In genomic region chr15:55290361-55291057, GRCh38 we compare ENCODE assay signal across 1 cellular context.
TF ChIP-seq lines count a peak whose summit lies in the region.

No MANE protein-coding gene starts in this region.

TF ChIP-seq in HepG2, 621 proteins besides CTCF, POLR2A, EP300 and RAD21 (continues in another document):
- TF ChIP-seq ZNF670 (CRISPR knock-in tag; IDR thresholded peaks at IDR 0.05; ENCODE audit: borderline replicate concordance): no peak
- no peak for TF ChIP-seq NRL (CRISPR knock-in tag; IDR thresholded peaks at IDR 0.05; ENCODE audit: borderline replicate concordance)
- no peak; the same call in 1 of the 2 replicates for TF ChIP-seq KAT8 (CRISPR knock-in tag; IDR thresholded peaks at IDR 0.05)
- TF ChIP-seq, protein P1, sequence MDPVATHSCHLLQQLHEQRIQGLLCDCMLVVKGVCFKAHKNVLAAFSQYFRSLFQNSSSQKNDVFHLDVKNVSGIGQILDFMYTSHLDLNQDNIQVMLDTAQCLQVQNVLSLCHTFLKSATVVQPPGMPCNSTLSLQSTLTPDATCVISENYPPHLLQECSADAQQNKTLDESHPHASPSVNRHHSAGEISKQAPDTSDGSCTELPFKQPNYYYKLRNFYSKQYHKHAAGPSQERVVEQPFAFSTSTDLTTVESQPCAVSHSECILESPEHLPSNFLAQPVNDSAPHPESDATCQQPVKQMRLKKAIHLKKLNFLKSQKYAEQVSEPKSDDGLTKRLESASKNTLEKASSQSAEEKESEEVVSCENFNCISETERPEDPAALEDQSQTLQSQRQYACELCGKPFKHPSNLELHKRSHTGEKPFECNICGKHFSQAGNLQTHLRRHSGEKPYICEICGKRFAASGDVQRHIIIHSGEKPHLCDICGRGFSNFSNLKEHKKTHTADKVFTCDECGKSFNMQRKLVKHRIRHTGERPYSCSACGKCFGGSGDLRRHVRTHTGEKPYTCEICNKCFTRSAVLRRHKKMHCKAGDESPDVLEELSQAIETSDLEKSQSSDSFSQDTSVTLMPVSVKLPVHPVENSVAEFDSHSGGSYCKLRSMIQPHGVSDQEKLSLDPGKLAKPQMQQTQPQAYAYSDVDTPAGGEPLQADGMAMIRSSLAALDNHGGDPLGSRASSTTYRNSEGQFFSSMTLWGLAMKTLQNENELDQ (CRISPR knock-in tag; IDR thresholded peaks at IDR 0.05; ENCODE audit: borderline replicate concordance): no peak
- TF ChIP-seq ZHX2 (IDR thresholded peaks at IDR 0.05; ENCODE audit: low read depth): no peak
- TF ChIP-seq ZHX2 (CRISPR knock-in tag; IDR thresholded peaks at IDR 0.05; ENCODE audit: borderline replicate concordance): no peak
- TF ChIP-seq, protein P2, sequence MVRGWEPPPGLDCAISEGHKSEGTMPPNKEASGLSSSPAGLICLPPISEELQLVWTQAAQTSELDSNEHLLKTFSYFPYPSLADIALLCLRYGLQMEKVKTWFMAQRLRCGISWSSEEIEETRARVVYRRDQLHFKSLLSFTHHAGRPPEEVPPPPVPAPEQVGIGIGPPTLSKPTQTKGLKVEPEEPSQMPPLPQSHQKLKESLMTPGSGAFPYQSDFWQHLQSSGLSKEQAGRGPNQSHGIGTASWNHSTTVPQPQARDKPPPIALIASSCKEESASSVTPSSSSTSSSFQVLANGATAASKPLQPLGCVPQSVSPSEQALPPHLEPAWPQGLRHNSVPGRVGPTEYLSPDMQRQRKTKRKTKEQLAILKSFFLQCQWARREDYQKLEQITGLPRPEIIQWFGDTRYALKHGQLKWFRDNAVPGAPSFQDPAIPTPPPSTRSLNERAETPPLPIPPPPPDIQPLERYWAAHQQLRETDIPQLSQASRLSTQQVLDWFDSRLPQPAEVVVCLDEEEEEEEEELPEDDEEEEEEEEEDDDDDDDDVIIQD (CRISPR knock-in tag; IDR thresholded peaks at IDR 0.05; ENCODE audit: low read depth): no peak
- no peak for TF ChIP-seq ZNF143 (CRISPR knock-in tag; IDR thresholded peaks at IDR 0.05)
- no peak for TF ChIP-seq CHCHD3 (CRISPR knock-in tag; IDR thresholded peaks at IDR 0.05)
- TF ChIP-seq ZNF430 (CRISPR knock-in tag; IDR thresholded peaks at IDR 0.05): no peak; the same call in 1 of the 2 replicates
- TF ChIP-seq MTF1 (CRISPR knock-in tag; IDR thresholded peaks at IDR 0.05): no peak
- TF ChIP-seq ZNF589 (CRISPR knock-in tag; conservative IDR thresholded peaks at IDR 0.05): 0 out of 2 replicates have a peak, but pooled peaks have one; percentile 52
- no peak for TF ChIP-seq ZNF550 (CRISPR knock-in tag; IDR thresholded peaks at IDR 0.05; ENCODE audit: borderline replicate concordance)
- no peak for TF ChIP-seq ZNF83 (CRISPR knock-in tag; IDR thresholded peaks at IDR 0.05; ENCODE audit: borderline replicate concordance)
- TF ChIP-seq SOX6 (IDR thresholded peaks at IDR 0.05): no peak
- no peak; the same call in 1 of the 2 replicates for TF ChIP-seq SOX6 (CRISPR knock-in tag; IDR thresholded peaks at IDR 0.05)
- no peak for TF ChIP-seq ZNF781 (CRISPR knock-in tag; IDR thresholded peaks at IDR 0.05; ENCODE audit: borderline replicate concordance, not compliant biosample characterization)
- no peak for TF ChIP-seq CSRNP2 (CRISPR knock-in tag; conservative IDR thresholded peaks at IDR 0.05; ENCODE audit: low read depth)
- no peak for TF ChIP-seq WIZ (CRISPR knock-in tag; IDR thresholded peaks at IDR 0.05)
- no peak; the same call in 1 of the 2 replicates for TF ChIP-seq CHD4 (IDR thresholded peaks at IDR 0.05; ENCODE audit: borderline replicate concordance, low read length)
- TF ChIP-seq ZNF260 (CRISPR knock-in tag; IDR thresholded peaks at IDR 0.05; ENCODE audit: borderline replicate concordance, low read depth): no peak
- TF ChIP-seq, protein P3, sequence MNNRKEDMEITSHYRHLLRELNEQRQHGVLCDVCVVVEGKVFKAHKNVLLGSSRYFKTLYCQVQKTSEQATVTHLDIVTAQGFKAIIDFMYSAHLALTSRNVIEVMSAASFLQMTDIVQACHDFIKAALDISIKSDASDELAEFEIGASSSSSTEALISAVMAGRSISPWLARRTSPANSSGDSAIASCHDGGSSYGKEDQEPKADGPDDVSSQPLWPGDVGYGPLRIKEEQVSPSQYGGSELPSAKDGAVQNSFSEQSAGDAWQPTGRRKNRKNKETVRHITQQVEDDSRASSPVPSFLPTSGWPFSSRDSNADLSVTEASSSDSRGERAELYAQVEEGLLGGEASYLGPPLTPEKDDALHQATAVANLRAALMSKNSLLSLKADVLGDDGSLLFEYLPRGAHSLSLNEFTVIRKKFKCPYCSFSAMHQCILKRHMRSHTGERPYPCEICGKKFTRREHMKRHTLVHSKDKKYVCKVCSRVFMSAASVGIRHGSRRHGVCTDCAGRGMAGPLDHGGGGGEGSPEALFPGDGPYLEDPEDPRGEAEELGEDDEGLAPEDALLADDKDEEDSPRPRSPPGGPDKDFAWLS (CRISPR knock-in tag; IDR thresholded peaks at IDR 0.05; ENCODE audit: borderline replicate concordance): no peak
- no peak for TF ChIP-seq ZNF317 (CRISPR knock-in tag; IDR thresholded peaks at IDR 0.05)
- no peak for TF ChIP-seq ZNF451 (CRISPR knock-in tag; IDR thresholded peaks at IDR 0.05)
- no peak for TF ChIP-seq SRSF9 (IDR thresholded peaks at IDR 0.05; ENCODE audit: borderline replicate concordance, insufficient read depth, low read depth, low read length, poor library complexity, severe bottlenecking)
- no peak for TF ChIP-seq HOXA9 (CRISPR knock-in tag; IDR thresholded peaks at IDR 0.05; ENCODE audit: borderline replicate concordance)
- no peak for TF ChIP-seq FOXO1 (CRISPR knock-in tag; IDR thresholded peaks at IDR 0.05)
- TF ChIP-seq PHF21A (CRISPR knock-in tag; IDR thresholded peaks at IDR 0.05): peak; percentile 83; the same call in 1 of the 2 replicates
- no peak for TF ChIP-seq REXO4 (CRISPR knock-in tag; IDR thresholded peaks at IDR 0.05; ENCODE audit: borderline replicate concordance)
- TF ChIP-seq, protein P4, sequence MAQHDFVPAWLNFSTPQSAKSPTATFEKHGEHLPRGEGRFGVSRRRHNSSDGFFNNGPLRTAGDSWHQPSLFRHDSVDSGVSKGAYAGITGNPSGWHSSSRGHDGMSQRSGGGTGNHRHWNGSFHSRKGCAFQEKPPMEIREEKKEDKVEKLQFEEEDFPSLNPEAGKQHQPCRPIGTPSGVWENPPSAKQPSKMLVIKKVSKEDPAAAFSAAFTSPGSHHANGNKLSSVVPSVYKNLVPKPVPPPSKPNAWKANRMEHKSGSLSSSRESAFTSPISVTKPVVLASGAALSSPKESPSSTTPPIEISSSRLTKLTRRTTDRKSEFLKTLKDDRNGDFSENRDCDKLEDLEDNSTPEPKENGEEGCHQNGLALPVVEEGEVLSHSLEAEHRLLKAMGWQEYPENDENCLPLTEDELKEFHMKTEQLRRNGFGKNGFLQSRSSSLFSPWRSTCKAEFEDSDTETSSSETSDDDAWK (CRISPR knock-in tag; IDR thresholded peaks at IDR 0.05): no peak
- TF ChIP-seq ZNF337 (CRISPR knock-in tag; IDR thresholded peaks at IDR 0.05; ENCODE audit: borderline replicate concordance, low read depth): no peak
- TF ChIP-seq IKZF5 (CRISPR knock-in tag; IDR thresholded peaks at IDR 0.05): 0 out of 2 replicates have a peak, but pooled peaks have one; percentile 26
- TF ChIP-seq ZGPAT (CRISPR knock-in tag; IDR thresholded peaks at IDR 0.05): no peak
- TF ChIP-seq, protein P5, sequence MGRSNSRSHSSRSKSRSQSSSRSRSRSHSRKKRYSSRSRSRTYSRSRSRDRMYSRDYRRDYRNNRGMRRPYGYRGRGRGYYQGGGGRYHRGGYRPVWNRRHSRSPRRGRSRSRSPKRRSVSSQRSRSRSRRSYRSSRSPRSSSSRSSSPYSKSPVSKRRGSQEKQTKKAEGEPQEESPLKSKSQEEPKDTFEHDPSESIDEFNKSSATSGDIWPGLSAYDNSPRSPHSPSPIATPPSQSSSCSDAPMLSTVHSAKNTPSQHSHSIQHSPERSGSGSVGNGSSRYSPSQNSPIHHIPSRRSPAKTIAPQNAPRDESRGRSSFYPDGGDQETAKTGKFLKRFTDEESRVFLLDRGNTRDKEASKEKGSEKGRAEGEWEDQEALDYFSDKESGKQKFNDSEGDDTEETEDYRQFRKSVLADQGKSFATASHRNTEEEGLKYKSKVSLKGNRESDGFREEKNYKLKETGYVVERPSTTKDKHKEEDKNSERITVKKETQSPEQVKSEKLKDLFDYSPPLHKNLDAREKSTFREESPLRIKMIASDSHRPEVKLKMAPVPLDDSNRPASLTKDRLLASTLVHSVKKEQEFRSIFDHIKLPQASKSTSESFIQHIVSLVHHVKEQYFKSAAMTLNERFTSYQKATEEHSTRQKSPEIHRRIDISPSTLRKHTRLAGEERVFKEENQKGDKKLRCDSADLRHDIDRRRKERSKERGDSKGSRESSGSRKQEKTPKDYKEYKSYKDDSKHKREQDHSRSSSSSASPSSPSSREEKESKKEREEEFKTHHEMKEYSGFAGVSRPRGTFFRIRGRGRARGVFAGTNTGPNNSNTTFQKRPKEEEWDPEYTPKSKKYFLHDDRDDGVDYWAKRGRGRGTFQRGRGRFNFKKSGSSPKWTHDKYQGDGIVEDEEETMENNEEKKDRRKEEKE (IDR thresholded peaks at IDR 0.05): no peak
- TF ChIP-seq GPN1 (CRISPR knock-in tag; IDR thresholded peaks at IDR 0.05; ENCODE audit: borderline replicate concordance): no peak
- TF ChIP-seq, protein P6, sequence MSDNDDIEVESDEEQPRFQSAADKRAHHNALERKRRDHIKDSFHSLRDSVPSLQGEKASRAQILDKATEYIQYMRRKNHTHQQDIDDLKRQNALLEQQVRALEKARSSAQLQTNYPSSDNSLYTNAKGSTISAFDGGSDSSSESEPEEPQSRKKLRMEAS (IDR thresholded peaks at IDR 0.05): peak; percentile 77
- no peak for TF ChIP-seq ZNF724P (CRISPR knock-in tag; IDR thresholded peaks at IDR 0.05; ENCODE audit: borderline replicate concordance)
- TF ChIP-seq ZNF749 (CRISPR knock-in tag; IDR thresholded peaks at IDR 0.05; ENCODE audit: borderline replicate concordance): no peak
- no peak for TF ChIP-seq HCFC1 (IDR thresholded peaks at IDR 0.05; ENCODE audit: low read depth, low read length)
